ENCODE assay signal across 8 cellular contexts in genomic region chr18:12839057-12839525, GRCh38.
DNase-seq lines count a peak whose midpoint lies in the region; ATAC-seq lines count a peak whose summit lies in the region.

No MANE protein-coding gene starts in this region.

- no peak overlapping the region for H3K9ac ChIP-seq in endocrine pancreas (ENCODE audit: control insufficient read depth, insufficient read depth, low read length)

- no peaks in the 10 kb centered on the region for H3K27me3 ChIP-seq in endocrine pancreas (ENCODE audit: control insufficient read depth, insufficient read depth, low read length)

- peak; percentile 70 for ATAC-seq in GM18868 (IDR thresholded peaks at IDR 0.05; ENCODE audit: unreplicated experiment)
- peak; percentile 30 for ATAC-seq in HG02623 (IDR thresholded peaks at IDR 0.05; ENCODE audit: unreplicated experiment)
- ATAC-seq in stimulated activated naive CD8-positive, alpha-beta T cell treated with anti-CD3 and anti-CD28 coated beads, Interleukin-15, amount 100 ng/mL, for 72 hours: peak; percentile 76

- peaks cover 64% of the 10 kb centered on the region for H3K4me1 Mint-ChIP-seq in stimulated activated naive CD8-positive, alpha-beta T cell treated with anti-CD3 and anti-CD28 coated beads, Interleukin-15, amount 100 ng/mL, for 72 hours

- H3K9me3 ChIP-seq in endocrine pancreas (ENCODE audit: control insufficient read depth, low read length): no peaks in the 10 kb centered on the region

- peak overlapping the region; percentile 95 to 97 for H3K27ac Mint-ChIP-seq in stimulated activated naive CD8-positive, alpha-beta T cell treated with anti-CD3 and anti-CD28 coated beads, Interleukin-15, amount 100 ng/mL, for 72 hours

- H3K4me3 ChIP-seq in endocrine pancreas (ENCODE audit: control insufficient read depth, insufficient read depth, low read length): peak overlapping the region; percentile 24

- peaks cover 14% of the 10 kb centered on the region for H3K4me1 ChIP-seq in endocrine pancreas (ENCODE audit: control insufficient read depth, insufficient read depth, low read length)

- peak overlapping the region; percentile 72 to 76 for H3K4me3 Mint-ChIP-seq in stimulated activated naive CD8-positive, alpha-beta T cell treated with anti-CD3 and anti-CD28 coated beads, Interleukin-15, amount 100 ng/mL, for 72 hours

- no peaks in the 10 kb centered on the region for H3K9me3 Mint-ChIP-seq in stimulated activated naive CD8-positive, alpha-beta T cell treated with anti-CD3 and anti-CD28 coated beads, Interleukin-15, amount 100 ng/mL, for 72 hours

- H3K27me3 Mint-ChIP-seq in stimulated activated naive CD8-positive, alpha-beta T cell treated with anti-CD3 and anti-CD28 coated beads, Interleukin-15, amount 100 ng/mL, for 72 hours: no peaks in the 10 kb centered on the region

- H3K36me3 ChIP-seq in endocrine pancreas (ENCODE audit: control insufficient read depth, insufficient read depth, low read length): no peaks in the 10 kb centered on the region

- peak; percentile 17 for DNase-seq in NCI-H69 (lab: John Stamatoyannopoulos, UW)
- DNase-seq in stimulated activated naive CD8-positive, alpha-beta T cell treated with anti-CD3 and anti-CD28 coated beads, Interleukin-15, amount 100 ng/mL, for 72 hours: peak; percentile 30 to 34
- DNase-seq in SHP77 treated with DMSO at 0.1 percent for 48 hours (lab: John Stamatoyannopoulos, UW): no peak
- no peak for DNase-seq in NCI-H226
- no peak for DNase-seq in NCI-H2107 treated with DMSO at 0.1 percent for 48 hours (lab: John Stamatoyannopoulos, UW; ENCODE audit: unreplicated experiment)

Comparison
In these comparisons a context has a peak if more than half of its experiments do, and no peak if none do; other contexts are left out.
1. DNase-seq: peak in NCI-H69 (single experiment) and stimulated activated naive CD8-positive, alpha-beta T cell treated with anti-CD3 and anti-CD28 coated beads, Interleukin-15, amount 100 ng/mL, for 72 hours (2 of 2); none in SHP77 treated with DMSO at 0.1 percent for 48 hours (single experiment), NCI-H226 (single experiment) and NCI-H2107 treated with DMSO at 0.1 percent for 48 hours (single experiment).
2. Peak in every context shown above with its lines, with median percentiles within 50 percentile points of each other: ATAC-seq.